10 cellular contexts compared by ENCODE assay signal in the genomic region with DNA sequence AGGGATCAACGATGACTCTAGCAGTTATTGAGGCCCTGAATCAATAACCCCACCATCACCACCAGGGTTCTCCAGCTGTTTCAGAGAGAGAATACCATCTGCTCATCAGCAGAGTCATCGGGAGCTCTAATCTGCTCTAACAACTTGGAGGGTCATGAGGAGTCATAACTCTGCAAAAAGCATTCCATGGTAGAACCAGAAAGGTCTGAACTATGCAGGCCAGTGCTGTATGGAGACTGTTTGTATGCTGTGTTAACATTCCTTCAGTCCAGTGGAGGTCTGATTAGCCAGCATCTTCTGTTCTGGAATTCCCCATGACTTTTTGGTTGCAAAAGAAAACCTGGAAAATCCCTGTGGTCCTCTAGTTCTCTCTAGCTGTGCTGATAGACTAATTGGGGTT. TPM values are rescaled to one million over a fixed set of nuclear protein-coding genes. Genes with fewer than 3 reads are reported as not detected.
DNase-seq lines count a peak whose midpoint lies in the region; TF ChIP-seq lines count a peak whose summit lies in the region.
"Had no signal": no experiment of that assay in that cellular context is flagged by ENCODE, and none has a peak within 500 bp of the region (broad histone marks: within the 10 kb centered on the region; RNA-seq: fewer than 3 reads in every experiment).

No MANE protein-coding gene starts in this region.

- H3K4me1 ChIP-seq in OCI-LY3 (ENCODE audit: low read length), result peaks cover 42% of the 10 kb centered on the region

- no peaks in the 10 kb centered on the region for H3K36me3 ChIP-seq in OCI-LY3 (replicated peaks; ENCODE audit: low read depth, low read length)

- in situ Hi-C loops in KBM-7 (cut with MboI; ENCODE audit: low pct_unique_long_range_greater_than_20kb, low sequenced_read_pairs), result no loop called here

- no peaks in the 10 kb centered on the region for H3K79me2 ChIP-seq in OCI-LY3 (ENCODE audit: low read length)

- H3K4me3 ChIP-seq in OCI-LY3 (ENCODE audit: low read length), result no peak overlapping the region

- peak overlapping the region; percentile 48 for H3K4me2 ChIP-seq in OCI-LY3 (ENCODE audit: low read length)

- peaks cover 19% of the 10 kb centered on the region for H3K27me3 ChIP-seq in OCI-LY3 (ENCODE audit: low read depth, low read length)

- H2AFZ ChIP-seq in OCI-LY3 (ENCODE audit: low read depth, low read length), result no peak overlapping the region

- TF ChIP-seq POLR2A in erythroblast (IDR thresholded peaks at IDR 0.05; ENCODE audit: low read length), result no peak

- 0 out of 2 replicates have a peak, but pooled peaks cover 4% of the 10 kb centered on the region for H3K9me3 ChIP-seq in OCI-LY3 (ENCODE audit: insufficient read depth, low read length)

- H3K27ac ChIP-seq in OCI-LY3 (ENCODE audit: low read length) (no peak overlapping the region), epithelial cell of prostate (peak overlapping the region; percentile 89)

- H4K20me1 ChIP-seq in OCI-LY3 (ENCODE audit: insufficient read depth, low read length), result no peaks in the 10 kb centered on the region

- H3K9ac ChIP-seq in OCI-LY3 (ENCODE audit: low read length), result no peak overlapping the region

- DNase-seq in EH (ENCODE audit: low read depth), result peak; percentile 99
- DNase-seq in epithelial cell of prostate (ENCODE audit: low read depth, low spot score), result no peak
- DNase-seq in renal cortical epithelial cell (ENCODE audit: low read depth), result peak; percentile 97
- DNase-seq in erythroblast (lab: John Stamatoyannopoulos, UW), result no peak
- DNase-seq in KBM-7, result no peak
- no peak for DNase-seq in SKM-1 (lab: John Stamatoyannopoulos, UW; ENCODE audit: unreplicated experiment)
- DNase-seq in NCI-H1694 (lab: John Stamatoyannopoulos, UW), result no peak
- DNase-seq: effector CD8-positive, alpha-beta T cell; T-helper 1 cell had no signal

- TF ChIP-seq CTCF in OCI-LY3 (IDR thresholded peaks at IDR 0.05; ENCODE audit: low read depth, low read length), result no peak

RNA-seq across cellular contexts. Expression of a gene that starts 9.4 kb away (rescaled TPM):
- total RNA-seq in renal cortical epithelial cell, result 259 and 383 TPM in 2 replicates

Comparison
In these comparisons a context has a peak if more than half of its experiments do, and no peak if none do; other contexts are left out.
1. DNase-seq: peak in EH (single experiment) and renal cortical epithelial cell (single experiment); none in epithelial cell of prostate (single experiment), erythroblast (0 of 2), KBM-7 (single experiment), SKM-1 (single experiment) and NCI-H1694 (single experiment).